ENCODE assay signal across 9 cellular contexts in the genomic region with DNA sequence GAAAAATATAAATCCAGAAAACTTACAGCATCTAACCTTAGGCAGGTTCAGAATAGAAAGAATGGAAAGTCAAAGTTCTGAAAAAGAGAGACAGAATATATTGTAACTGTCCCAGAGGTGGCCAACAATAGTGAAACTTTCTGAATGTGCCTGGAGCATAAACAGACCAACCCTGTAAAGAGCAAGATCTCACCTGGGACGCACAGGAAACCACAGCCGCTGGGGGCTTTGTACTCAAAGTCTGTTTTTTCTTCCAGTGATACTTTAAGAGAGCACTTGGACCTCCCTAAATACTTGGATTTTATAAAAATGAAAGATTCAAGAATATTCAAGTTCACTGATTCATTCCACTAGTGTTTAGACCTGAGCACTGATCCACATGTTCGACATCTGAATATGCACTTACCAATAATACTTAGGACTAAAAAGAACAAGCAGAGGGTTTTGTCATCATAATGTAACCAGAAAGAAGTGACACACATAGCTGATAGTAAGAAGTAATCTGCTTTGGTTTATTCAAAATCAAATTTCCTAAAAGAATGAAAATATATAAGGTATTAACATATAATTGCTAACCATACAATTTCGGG. TPM values are rescaled to one million over a fixed set of nuclear protein-coding genes. Genes with fewer than 3 reads are reported as not detected.
A peak's percentile ranks its signal among the peaks of the same experiment; 100 is the strongest.
DNase-seq lines count a peak whose midpoint lies in the region; ATAC-seq lines count a peak whose summit lies in the region.
"Had no signal": no experiment of that assay in that cellular context is flagged by ENCODE, and none has a peak within 500 bp of the region (broad histone marks: within the 10 kb centered on the region; RNA-seq: fewer than 3 reads in every experiment).

No MANE protein-coding gene starts in this region.

- peaks cover 80 to 100% (median 95%) of the 10 kb centered on the region in 11 experiments for H3K36me3 ChIP-seq in BLaER1 treated with 17β-estradiol and CSF1 and Interleukin-3, amounts not matched to agents 10 nM and 100 nM

- no peak overlapping the region for H3K4me3 ChIP-seq in BLaER1 treated with 17β-estradiol and CSF1 and Interleukin-3, amounts not matched to agents 10 nM and 100 nM

- H3K4me3 Mint-ChIP-seq in activated T-cell treated with anti-CD3 and anti-CD28 coated beads, Interleukin-2, amount 50 U/mL, for 4 hours = peak overlapping the region; percentile 24

- peaks cover 0 to 57% (median 17%) of the 10 kb centered on the region in 10 experiments; a peak in 16 of 20 replicates for H3K4me1 ChIP-seq in BLaER1 treated with 17β-estradiol and CSF1 and Interleukin-3, amounts not matched to agents 10 nM and 100 nM

- peak overlapping the region in 1 of 11 experiments; percentile 37; a peak in 1 of 22 replicates for H3K9ac ChIP-seq in BLaER1 treated with 17β-estradiol and CSF1 and Interleukin-3, amounts not matched to agents 10 nM and 100 nM

- H3K9me3 ChIP-seq in BLaER1 treated with 17β-estradiol and CSF1 and Interleukin-3, amounts not matched to agents 10 nM and 100 nM (replicated peaks in 1 of 11) = no peaks in the 10 kb centered on the region; a peak in 1 of 22 replicates

- peaks cover 19 to 97% (median 69%) of the 10 kb centered on the region in 11 experiments; a peak in 19 of 22 replicates for H4K20me1 ChIP-seq in BLaER1 treated with 17β-estradiol and CSF1 and Interleukin-3, amounts not matched to agents 10 nM and 100 nM

- peaks cover 55% of the 10 kb centered on the region for H3K4me1 Mint-ChIP-seq in activated T-cell treated with anti-CD3 and anti-CD28 coated beads, Interleukin-2, amount 50 U/mL, for 4 hours (ENCODE audit: low read depth)

- H3K36me3 Mint-ChIP-seq in activated T-cell treated with anti-CD3 and anti-CD28 coated beads, Interleukin-2, amount 50 U/mL, for 4 hours (ENCODE audit: insufficient read depth) = peaks cover 44% of the 10 kb centered on the region

- H3K27ac ChIP-seq in BLaER1 treated with 17β-estradiol and CSF1 and Interleukin-3, amounts not matched to agents 10 nM and 100 nM = peak overlapping the region in 1 of 11 experiments; percentile 7; a peak in 2 of 22 replicates

- peak overlapping the region in 6 of 11 experiments; percentile 23 to 66 (median 38); a peak in 9 of 22 replicates for H3K4me2 ChIP-seq in BLaER1 treated with 17β-estradiol and CSF1 and Interleukin-3, amounts not matched to agents 10 nM and 100 nM

- no peak for DNase-seq in activated T-cell treated with anti-CD3 and anti-CD28 coated beads, Interleukin-2, amount 50 U/mL, for 4 hours
- no peak for DNase-seq in nucleus accumbens (lab: John Stamatoyannopoulos, UW)
- no peak for DNase-seq in NCI-H1105 (lab: John Stamatoyannopoulos, UW)
- DNase-seq in activated CD4-positive, CD25-positive, alpha-beta regulatory T cell (lab: John Stamatoyannopoulos, UW) = no peak
- no peak for DNase-seq in H4 (ENCODE audit: low spot score)

- no peaks in the 10 kb centered on the region for H3K9me3 Mint-ChIP-seq in activated T-cell treated with anti-CD3 and anti-CD28 coated beads, Interleukin-2, amount 50 U/mL, for 4 hours
- H3K9me3 Mint-ChIP-seq: IgD-negative memory B cell had no signal

- H3K27me3 ChIP-seq in BLaER1 treated with 17β-estradiol and CSF1 and Interleukin-3, amounts not matched to agents 10 nM and 100 nM = no peaks in the 10 kb centered on the region

- no peaks in the 10 kb centered on the region for H3K27me3 Mint-ChIP-seq in activated T-cell treated with anti-CD3 and anti-CD28 coated beads, Interleukin-2, amount 50 U/mL, for 4 hours (ENCODE audit: low read depth)
- H3K27me3 Mint-ChIP-seq: IgD-negative memory B cell had no signal

- ATAC-seq in GM19035 (IDR thresholded peaks at IDR 0.05; ENCODE audit: unreplicated experiment) = peak; percentile 86
- ATAC-seq in HG03025 (IDR thresholded peaks at IDR 0.05; ENCODE audit: low FRiP score, unreplicated experiment) = peak; percentile 61
- ATAC-seq in activated T-cell treated with anti-CD3 and anti-CD28 coated beads, Interleukin-2, amount 50 U/mL, for 4 hours = peak; percentile 64 to 69

RNA-seq across cellular contexts. Expression of a gene that starts 35.3 kb away (rescaled TPM):
- total RNA-seq in activated T-cell treated with anti-CD3 and anti-CD28 coated beads, Interleukin-2, amount 50 U/mL, for 4 hours = 10 to 100 TPM; 20.7 to 33.2 (median 26.8) TPM
- total RNA-seq in H4 (2014; rRNA removed; shearing (Covaris generic)) = 7.3 and 18.8 TPM in 2 replicates
